ENCODE assay signal across 9 cellular contexts in the genomic region with DNA sequence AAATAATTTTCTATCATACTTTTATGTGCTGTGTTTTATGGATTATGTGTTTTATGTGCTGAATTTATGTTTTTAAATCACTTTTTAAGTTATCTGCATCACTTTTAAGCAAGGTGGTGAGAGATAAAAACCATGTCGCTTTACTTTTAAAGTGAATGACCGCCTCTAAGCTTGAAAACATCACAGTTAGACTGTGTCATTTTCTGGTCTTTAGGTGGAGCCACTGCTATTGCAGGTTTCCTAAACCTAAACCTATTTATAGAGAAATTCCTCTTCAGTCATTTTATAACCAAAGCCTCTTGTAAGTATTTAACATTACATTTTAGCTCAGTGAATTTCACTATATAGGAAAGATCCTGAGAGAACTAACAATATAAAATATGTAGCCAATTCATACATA. TPM values are rescaled to one million over a fixed set of nuclear protein-coding genes. Genes with fewer than 3 reads are reported as not detected.
DNase-seq lines count a peak whose midpoint lies in the region; ATAC-seq and TF ChIP-seq lines count a peak whose summit lies in the region.
"Had no signal": no experiment of that assay in that cellular context is flagged by ENCODE, and none has a peak within 500 bp of the region (broad histone marks: within the 10 kb centered on the region; RNA-seq: fewer than 3 reads in every experiment).

No MANE protein-coding gene starts in this region.

- no peaks in the 10 kb centered on the region for H3K27me3 Mint-ChIP-seq in CD14-positive monocyte (ENCODE audit: low read depth in 3 of 3)
- no peaks in the 10 kb centered on the region for H3K27me3 Mint-ChIP-seq in brain
- peaks cover 3% of the 10 kb centered on the region for H3K27me3 Mint-ChIP-seq in nephron progenitor cell (ENCODE audit: low read depth, poor library complexity)
- H3K27me3 Mint-ChIP-seq in activated T-helper 2 cell treated with anti-CD3 and anti-CD28 coated beads, Interferon-gamma antibody, Interleukin-2, Interleukin-4, amounts not matched to agents 10 μg/mL and 5 μg/mL and 100 μg/mL, durations not matched to agents 14 hours and 24 hours and 36 hours (ENCODE audit: low read depth), result no peaks in the 10 kb centered on the region

- intact Hi-C loops in CD14-positive monocyte (cut with micrococcal nuclease), result loop anchor here in 1 of 2 donors (1.0 kb wide), 1 partner anchor 21 kb away; the partner anchor contains the start of gene MDM2
- intact Hi-C loops in activated T-helper 2 cell treated with anti-CD3 and anti-CD28 coated beads, Interferon-gamma antibody, Interleukin-2, Interleukin-4, amounts not matched to agents 10 μg/mL and 5 μg/mL and 100 μg/mL, durations not matched to agents 14 hours and 24 hours and 36 hours (cut with micrococcal nuclease), result no loop called here

- no peak for DNase-seq in CD14-positive monocyte (ENCODE audit: low spot score)
- no peak for DNase-seq in LNCaP clone FGC (ENCODE audit: low read depth)
- DNase-seq in nephron progenitor cell, result no peak
- DNase-seq in activated T-helper 2 cell treated with anti-CD3 and anti-CD28 coated beads, Interferon-gamma antibody, Interleukin-2, Interleukin-4, amounts not matched to agents 10 μg/mL and 5 μg/mL and 100 μg/mL, durations not matched to agents 14 hours and 24 hours and 36 hours (ENCODE audit: low spot score), result no peak
- DNase-seq in amygdala (lab: John Stamatoyannopoulos, UW), result no peak
- DNase-seq: stimulated activated CD4-positive, alpha-beta T cell treated with anti-CD3 and anti-CD28 coated beads, Interleukin-2, amount 100 ng/mL, for 24 hours had no signal

- H3K4me3 ChIP-seq in LNCaP clone FGC (ENCODE audit: low read depth, low read length), result no peak overlapping the region

- H3K9me3 Mint-ChIP-seq in CD14-positive monocyte (peaks cover 0 to 2% (median 0%) of the 10 kb centered on the region in 7 donors), brain (no peaks in the 10 kb centered on the region), nephron progenitor cell (no peaks in the 10 kb centered on the region)
- H3K9me3 Mint-ChIP-seq in activated T-helper 2 cell treated with anti-CD3 and anti-CD28 coated beads, Interferon-gamma antibody, Interleukin-2, Interleukin-4, amounts not matched to agents 10 μg/mL and 5 μg/mL and 100 μg/mL, durations not matched to agents 14 hours and 24 hours and 36 hours, result no peaks in the 10 kb centered on the region

- H3K36me3 Mint-ChIP-seq in CD14-positive monocyte (peaks cover 2% of the 10 kb centered on the region in 2 donors), brain (peaks cover 18% of the 10 kb centered on the region), nephron progenitor cell (ENCODE audit: low read depth) (peaks cover 4% of the 10 kb centered on the region)
- no peaks in the 10 kb centered on the region for H3K36me3 Mint-ChIP-seq in activated T-helper 2 cell treated with anti-CD3 and anti-CD28 coated beads, Interferon-gamma antibody, Interleukin-2, Interleukin-4, amounts not matched to agents 10 μg/mL and 5 μg/mL and 100 μg/mL, durations not matched to agents 14 hours and 24 hours and 36 hours (ENCODE audit: low read depth)

- no peak for ATAC-seq in GM21515 (IDR thresholded peaks at IDR 0.05; ENCODE audit: unreplicated experiment)
- ATAC-seq in HG02642 (IDR thresholded peaks at IDR 0.05; ENCODE audit: poor library complexity, unreplicated experiment), result no peak

- no peak for TF ChIP-seq CTCF in CD14-positive monocyte (IDR thresholded peaks at IDR 0.05)
- peak; percentile 46 for TF ChIP-seq CTCF in LNCaP clone FGC (IDR thresholded peaks at IDR 0.05; ENCODE audit: control insufficient read depth, extremely low read depth, insufficient read depth)
- TF ChIP-seq CTCF in brain (conservative IDR thresholded peaks at IDR 0.05), result no peak
- TF ChIP-seq CTCF in nephron progenitor cell (IDR thresholded peaks at IDR 0.05), result no peak

- H3K4me3 Mint-ChIP-seq in CD14-positive monocyte (no peak overlapping the region), brain (no peak overlapping the region), nephron progenitor cell (no peak overlapping the region)
- H3K4me3 Mint-ChIP-seq in activated T-helper 2 cell treated with anti-CD3 and anti-CD28 coated beads, Interferon-gamma antibody, Interleukin-2, Interleukin-4, amounts not matched to agents 10 μg/mL and 5 μg/mL and 100 μg/mL, durations not matched to agents 14 hours and 24 hours and 36 hours (ENCODE audit: low read depth), result no peak overlapping the region

- H3K27ac Mint-ChIP-seq in CD14-positive monocyte, result peak overlapping the region; percentile 96 to 99 (median 97)
- H3K27ac Mint-ChIP-seq in brain, result peak overlapping the region in 3 of 5 experiments; percentile 61 to 89 (median 65)
- H3K27ac Mint-ChIP-seq in nephron progenitor cell, result peak overlapping the region; percentile 92
- H3K27ac Mint-ChIP-seq in activated T-helper 2 cell treated with anti-CD3 and anti-CD28 coated beads, Interferon-gamma antibody, Interleukin-2, Interleukin-4, amounts not matched to agents 10 μg/mL and 5 μg/mL and 100 μg/mL, durations not matched to agents 14 hours and 24 hours and 36 hours, result no peak overlapping the region

- peaks cover 50% of the 10 kb centered on the region for H3K4me1 Mint-ChIP-seq in CD14-positive monocyte
- H3K4me1 Mint-ChIP-seq in brain, result peaks cover 12% of the 10 kb centered on the region
- peaks cover 27% of the 10 kb centered on the region for H3K4me1 Mint-ChIP-seq in nephron progenitor cell
- H3K4me1 Mint-ChIP-seq in activated T-helper 2 cell treated with anti-CD3 and anti-CD28 coated beads, Interferon-gamma antibody, Interleukin-2, Interleukin-4, amounts not matched to agents 10 μg/mL and 5 μg/mL and 100 μg/mL, durations not matched to agents 14 hours and 24 hours and 36 hours (ENCODE audit: low read depth), result peaks cover 4% of the 10 kb centered on the region

RNA-seq across cellular contexts. Expression of gene MDM2, which starts 21.0 kb away (rescaled TPM):
- polyA plus RNA-seq in CD14-positive monocyte (10 to 100 TPM; 27.6 to 39.9 TPM), brain (ENCODE audit: insufficient read depth, low read depth, low replicate concordance) (16.4 TPM)
- 180 and 194 TPM in 2 replicates for total RNA-seq in activated T-helper 2 cell treated with anti-CD3 and anti-CD28 coated beads, Interferon-gamma antibody, Interleukin-2, Interleukin-4, amounts not matched to agents 10 μg/mL and 5 μg/mL and 100 μg/mL, durations not matched to agents 14 hours and 24 hours and 36 hours

RNA-seq across cellular contexts. Expression of gene SLC35E3, which starts 41.0 kb away (rescaled TPM):
- 10 to 100 TPM; 10.9 to 12.4 TPM for polyA plus RNA-seq in CD14-positive monocyte
- 5.1 TPM for polyA plus RNA-seq in brain (ENCODE audit: insufficient read depth, low read depth, low replicate concordance)
- 6.3 and 9.4 TPM in 2 replicates for total RNA-seq in activated T-helper 2 cell treated with anti-CD3 and anti-CD28 coated beads, Interferon-gamma antibody, Interleukin-2, Interleukin-4, amounts not matched to agents 10 μg/mL and 5 μg/mL and 100 μg/mL, durations not matched to agents 14 hours and 24 hours and 36 hours
